1 cellular context compared by ENCODE assay signal in genomic region chr2:98013407-98014042, GRCh38.
TF ChIP-seq lines count a peak whose summit lies in the region.

No MANE protein-coding gene starts in this region.

TF ChIP-seq in HepG2, 621 proteins besides CTCF, POLR2A, EP300 and RAD21 (continued from another document):
- TF ChIP-seq, protein P1, sequence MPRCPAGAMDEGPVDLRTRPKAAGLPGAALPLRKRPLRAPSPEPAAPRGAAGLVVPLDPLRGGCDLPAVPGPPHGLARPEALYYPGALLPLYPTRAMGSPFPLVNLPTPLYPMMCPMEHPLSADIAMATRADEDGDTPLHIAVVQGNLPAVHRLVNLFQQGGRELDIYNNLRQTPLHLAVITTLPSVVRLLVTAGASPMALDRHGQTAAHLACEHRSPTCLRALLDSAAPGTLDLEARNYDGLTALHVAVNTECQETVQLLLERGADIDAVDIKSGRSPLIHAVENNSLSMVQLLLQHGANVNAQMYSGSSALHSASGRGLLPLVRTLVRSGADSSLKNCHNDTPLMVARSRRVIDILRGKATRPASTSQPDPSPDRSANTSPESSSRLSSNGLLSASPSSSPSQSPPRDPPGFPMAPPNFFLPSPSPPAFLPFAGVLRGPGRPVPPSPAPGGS (CRISPR knock-in tag; IDR thresholded peaks at IDR 0.05): no peak
TF ChIP-seq in HepG2: peak in this region for 55.
